Comparison of ENCODE assay signal across 9 cellular contexts in genomic region chr1:19469004-19469403, GRCh38.
A peak's percentile ranks its signal among the peaks of the same experiment; 100 is the strongest.
DNase-seq lines count a peak whose midpoint lies in the region; ATAC-seq and TF ChIP-seq lines count a peak whose summit lies in the region.
"Had no signal": no experiment of that assay in that cellular context is flagged by ENCODE, and none has a peak within 500 bp of the region (broad histone marks: within the 10 kb centered on the region; RNA-seq: fewer than 3 reads in every experiment).

No MANE protein-coding gene starts in this region.

- H3K27me3 ChIP-seq in neutrophil, result no peaks in the 10 kb centered on the region

- DNase-seq in coronary artery (ENCODE audit: low spot score), result no peak
- no peak for DNase-seq in DMS53 treated with DMSO at 0.1 percent for 48 hours (lab: John Stamatoyannopoulos, UW; ENCODE audit: unreplicated experiment)
- no peak for DNase-seq in retina
- no peak for DNase-seq in CD1c-positive myeloid dendritic cell (ENCODE audit: extremely low spot score)
- DNase-seq in NCI-H128 (lab: John Stamatoyannopoulos, UW; ENCODE audit: unreplicated experiment), result no peak
- DNase-seq: NCI-H1436 treated with DMSO at 0.1 percent for 48 hours had no signal

- H3K4me3 ChIP-seq in coronary artery, result peak overlapping the region; percentile 20
- H3K4me3 ChIP-seq in neutrophil (ENCODE audit: low read depth in 1 of 2, low read length in 1 of 2), result peak overlapping the region in 1 of 2 experiments; percentile 28

- peaks cover 73 to 81% of the 10 kb centered on the region in 2 experiments for H3K4me1 ChIP-seq in neutrophil (ENCODE audit: control insufficient read depth in 1 of 2, insufficient read depth in 1 of 2, low read depth in 1 of 2, low read length in 1 of 2)

- H3K36me3 ChIP-seq in neutrophil, result peaks cover 17% of the 10 kb centered on the region

- TF ChIP-seq CTCF in C4-2B (conservative IDR thresholded peaks at IDR 0.05) (no peak), coronary artery (IDR thresholded peaks at IDR 0.05) (no peak), neutrophil (IDR thresholded peaks at IDR 0.05) (no peak)

- H3K27ac ChIP-seq in C4-2B (peak overlapping the region; percentile 50), coronary artery (peak overlapping the region; percentile 6 to 69), neutrophil (peak overlapping the region; percentile 95)

- peak; percentile 14 for ATAC-seq in HG02943 (IDR thresholded peaks at IDR 0.05; ENCODE audit: low read depth, unreplicated experiment)

- H3K9me3 ChIP-seq in neutrophil, result no peaks in the 10 kb centered on the region

Comparison
In these comparisons a context has a peak if more than half of its experiments do, and no peak if none do; other contexts are left out.
1. H3K27ac ChIP-seq: peak in every context shown above with its lines; median percentile 95 in neutrophil; 50 in C4-2B; 38 in coronary artery.